ENCODE assay signal across 19 cellular contexts in genomic region chr21:38181101-38181500, GRCh38.
A peak's percentile ranks its signal among the peaks of the same experiment; 100 is the strongest.
DNase-seq lines count a peak whose midpoint lies in the region; ATAC-seq and TF ChIP-seq lines count a peak whose summit lies in the region.
"Had no signal": no experiment of that assay in that cellular context is flagged by ENCODE, and none has a peak within 500 bp of the region (broad histone marks: within the 10 kb centered on the region; RNA-seq: fewer than 3 reads in every experiment).

No MANE protein-coding gene starts in this region.

- H3K27ac Mint-ChIP-seq in type B pancreatic cell: peak overlapping the region; percentile 63
- H3K27ac Mint-ChIP-seq: activated naive CD8-positive, alpha-beta T cell treated with anti-CD3 and anti-CD28 coated beads for 36 hours; activated T-helper 17 cell treated with anti-CD3 and anti-CD28 coated beads, Interleukin-2, amount 50 U/mL, for 72 hours; naive thymus-derived CD8-positive, alpha-beta T cell had no signal

- no peak overlapping the region for H3K9ac ChIP-seq in GM23248
- no peak overlapping the region for H3K9ac ChIP-seq in adipocyte (ENCODE audit: low read length)
- H3K9ac ChIP-seq: parathyroid adenoma had no signal

- peaks cover 26% of the 10 kb centered on the region; the same call in 1 of the 2 replicates for H3F3A ChIP-seq in GM23248 (ENCODE audit: insufficient read depth)

- peaks cover 32% of the 10 kb centered on the region for H3K4me1 ChIP-seq in GM23248 (ENCODE audit: insufficient read depth)
- peaks cover 19% of the 10 kb centered on the region for H3K4me1 ChIP-seq in adipocyte (ENCODE audit: control insufficient read depth, insufficient read depth, low read length)
- no peaks in the 10 kb centered on the region for H3K4me1 ChIP-seq in aorta (ENCODE audit: control insufficient read depth in 1 of 2, insufficient read depth in 2 of 2, low read length in 2 of 2)
- H3K4me1 ChIP-seq: breast epithelium, parathyroid adenoma had no signal

- H3K27ac ChIP-seq in GM23248 (no peak overlapping the region), aorta (ENCODE audit: low read depth in 1 of 2, low read length in 2 of 2) (no peak overlapping the region)
- H3K27ac ChIP-seq: breast epithelium, parathyroid adenoma had no signal

- H3K9me3 ChIP-seq in GM23248 (ENCODE audit: low read depth) (no peaks in the 10 kb centered on the region), adipocyte (ENCODE audit: control insufficient read depth, low read length) (peaks cover 3% of the 10 kb centered on the region), aorta (ENCODE audit: control insufficient read depth, low read length) (no peaks in the 10 kb centered on the region)

- H3K27me3 ChIP-seq in GM23248 (replicated peaks; ENCODE audit: insufficient read depth): no peaks in the 10 kb centered on the region
- H3K27me3 ChIP-seq in adipocyte (replicated peaks; ENCODE audit: control insufficient read depth, insufficient read depth, low read length): no peaks in the 10 kb centered on the region
- no peaks in the 10 kb centered on the region for H3K27me3 ChIP-seq in aorta (ENCODE audit: control insufficient read depth in 1 of 2, insufficient read depth in 2 of 2, low read length in 1 of 2)
- H3K27me3 ChIP-seq: breast epithelium had no signal

- peaks cover 5% of the 10 kb centered on the region for H3K9me3 Mint-ChIP-seq in type B pancreatic cell
- H3K9me3 Mint-ChIP-seq: activated T-helper 17 cell treated with anti-CD3 and anti-CD28 coated beads, Interleukin-2, amount 50 U/mL, for 72 hours had no signal

- ATAC-seq in aorta (ENCODE audit: low FRiP score): no peak
- ATAC-seq: activated T-helper 17 cell treated with anti-CD3 and anti-CD28 coated beads, Interleukin-2, amount 50 U/mL, for 72 hours; naive thymus-derived CD8-positive, alpha-beta T cell; Right ventricle myocardium inferior had no signal

- H3K36me3 Mint-ChIP-seq in type B pancreatic cell: no peaks in the 10 kb centered on the region
- H3K36me3 Mint-ChIP-seq: activated naive CD8-positive, alpha-beta T cell treated with anti-CD3 and anti-CD28 coated beads for 36 hours had no signal

- H3K4me3 ChIP-seq in GM23248: no peak overlapping the region
- H3K4me3 ChIP-seq in adipocyte (ENCODE audit: low read length): no peak overlapping the region
- no peak overlapping the region for H3K4me3 ChIP-seq in aorta (ENCODE audit: low read length in 2 of 2)
- H3K4me3 ChIP-seq: breast epithelium had no signal

- 10 to 19% methylated on average over 3 of the region's 3 CpGs for whole genome bisulfite sequencing in GM23248 (ENCODE audit: low coverage in 1 of 2, low lambda C conversion rate in 2 of 2, missing lambda C conversion rate in 2 of 2), 2 experiments
- WGBS in aorta, 2 donors: 92 to 98% methylated on average over 3 of the region's 3 CpGs

- no peaks in the 10 kb centered on the region for H3K36me3 ChIP-seq in GM23248 (ENCODE audit: low read depth)
- no peaks in the 10 kb centered on the region for H3K36me3 ChIP-seq in adipocyte (ENCODE audit: control insufficient read depth, insufficient read depth, low read length, severe bottlenecking)
- no peaks in the 10 kb centered on the region for H3K36me3 ChIP-seq in aorta (ENCODE audit: control insufficient read depth in 1 of 2, insufficient read depth in 2 of 2, low read length in 1 of 2)
- H3K36me3 ChIP-seq: breast epithelium had no signal

- no peaks in the 10 kb centered on the region for H3K27me3 Mint-ChIP-seq in type B pancreatic cell

- no peak for TF ChIP-seq CTCF in type B pancreatic cell (conservative IDR thresholded peaks at IDR 0.05)

- in situ Hi-C loops in GM23248 (cut with MboI): no loop called here

- peak overlapping the region; percentile 19 for H3K4me2 ChIP-seq in GM23248 (ENCODE audit: unreplicated experiment)

- no peaks in the 10 kb centered on the region for H3K9me2 ChIP-seq in GM23248 (ENCODE audit: insufficient read depth)

- H4K20me1 ChIP-seq in GM23248 (ENCODE audit: insufficient read depth): no peaks in the 10 kb centered on the region

- H3K4me1 Mint-ChIP-seq in type B pancreatic cell (ENCODE audit: unreplicated experiment): peaks cover 21% of the 10 kb centered on the region
- H3K4me1 Mint-ChIP-seq: activated naive CD8-positive, alpha-beta T cell treated with anti-CD3 and anti-CD28 coated beads for 36 hours; activated T-helper 17 cell treated with anti-CD3 and anti-CD28 coated beads, Interleukin-2, amount 50 U/mL, for 72 hours; naive thymus-derived CD8-positive, alpha-beta T cell had no signal

- peak overlapping the region; percentile 39 for H3K4me3 Mint-ChIP-seq in type B pancreatic cell
- H3K4me3 Mint-ChIP-seq: activated naive CD8-positive, alpha-beta T cell treated with anti-CD3 and anti-CD28 coated beads for 36 hours; activated T-helper 17 cell treated with anti-CD3 and anti-CD28 coated beads, Interleukin-2, amount 50 U/mL, for 72 hours; naive thymus-derived CD8-positive, alpha-beta T cell had no signal

- intact Hi-C loops in aorta (cut with DNase I): no loop called here

- no peak overlapping the region for H2AFZ ChIP-seq in GM23248
- H2AFZ ChIP-seq: parathyroid adenoma had no signal

- no peaks in the 10 kb centered on the region for H3K79me2 ChIP-seq in GM23248 (ENCODE audit: insufficient read depth)
- H3K79me2 ChIP-seq: parathyroid adenoma had no signal

- DNase-seq in GM23248: peak; percentile 63
- DNase-seq in adipocyte (ENCODE audit: low read depth): peak; percentile 33
- DNase-seq in fibroblast of peridontal ligament (ENCODE audit: extremely low read depth): peak; percentile 76
- no peak for DNase-seq in type B pancreatic cell (ENCODE audit: extremely low spot score, unreplicated experiment)
- no peak for DNase-seq in aorta
- DNase-seq in NCI-H774 (lab: John Stamatoyannopoulos, UW): no peak
- no peak for DNase-seq in amygdala (lab: John Stamatoyannopoulos, UW)
- DNase-seq: activated naive CD8-positive, alpha-beta T cell treated with anti-CD3 and anti-CD28 coated beads for 36 hours; cortex of kidney; mesendoderm; naive thymus-derived CD8-positive, alpha-beta T cell; NCI-H146; stimulated activated CD4-positive, alpha-beta T cell treated with anti-CD3 and anti-CD28 coated beads, Interleukin-1b, Interleukin-23, amount 100 ng/mL, for 48 hours; stimulated activated naive CD4-positive, alpha-beta T cell; SW 1271 had no signal

Comparison
In these comparisons a context has a peak if more than half of its experiments do, and no peak if none do; other contexts are left out.
1. DNase-seq: peak in GM23248 (single experiment), adipocyte (single experiment) and fibroblast of peridontal ligament (single experiment); none in type B pancreatic cell (single experiment), aorta (0 of 2), NCI-H774 (single experiment) and amygdala (0 of 56).